8 cellular contexts compared by ENCODE assay signal in genomic region chr9:131530546-131530929, GRCh38. TPM values are rescaled to one million over a fixed set of nuclear protein-coding genes. Genes with fewer than 3 reads are reported as not detected.
DNase-seq lines count a peak whose midpoint lies in the region; ATAC-seq and TF ChIP-seq lines count a peak whose summit lies in the region.

No MANE protein-coding gene starts in this region.

- H3K56ac ChIP-seq in H9 (ENCODE audit: insufficient read length, low read depth, low read length): no peak overlapping the region

- H3K4me3 Mint-ChIP-seq in activated CD8-positive, alpha-beta memory T cell treated with anti-CD3 and anti-CD28 coated beads, Interleukin-2, amount 10 ng/mL, durations not matched to agents 7 days and 5 days: peak overlapping the region; percentile 77
- peak overlapping the region; percentile 87 to 89 for H3K4me3 Mint-ChIP-seq in H9
- peak overlapping the region; percentile 79 for H3K4me3 Mint-ChIP-seq in stimulated activated memory B cell treated with anti-CD40 and anti-IgM and Interleukin-4, amounts not matched to agents 10 μg/mL and 1 μg/mL and 100 μg/mL, for 72 hours

- no peak overlapping the region for H3K27ac ChIP-seq in H9 (ENCODE audit: insufficient read length, low read depth, low read length)

- no peak overlapping the region for H3T11ph ChIP-seq in H9 (ENCODE audit: low read length)

- no peak overlapping the region for H2BK12ac ChIP-seq in H9 (ENCODE audit: insufficient read length, low read depth, low read length)

- H4K5ac ChIP-seq in H9 (ENCODE audit: insufficient read length, low read depth, low read length): no peak overlapping the region

- no peak overlapping the region for H2BK15ac ChIP-seq in H9 (ENCODE audit: low read depth, low read length)

- H3K4ac ChIP-seq in H9 (ENCODE audit: low read depth, low read length): no peak overlapping the region

- H2AFZ ChIP-seq in H9 (ENCODE audit: low read length): no peak overlapping the region

- no peak overlapping the region for H2BK20ac ChIP-seq in H9 (ENCODE audit: low read depth, low read length, poor library complexity, severe bottlenecking)

- H3K18ac ChIP-seq in H9 (ENCODE audit: insufficient read length, low read depth, low read length): no peak overlapping the region

- H3K4me2 ChIP-seq in H9 (ENCODE audit: insufficient read depth, insufficient read length, low read length): peak overlapping the region; percentile 82

- H2BK5ac ChIP-seq in H9 (ENCODE audit: insufficient read length, low read length): no peak overlapping the region

- DNase-seq in activated CD8-positive, alpha-beta memory T cell treated with anti-CD3 and anti-CD28 coated beads, Interleukin-2, amount 10 ng/mL, durations not matched to agents 7 days and 5 days: no peak
- no peak for DNase-seq in activated CD8-positive, alpha-beta memory T cell treated with anti-CD3 and anti-CD28 coated beads, Interleukin-2, amount 50 U/mL, for 4 hours
- no peak for DNase-seq in H9
- DNase-seq in NCI-H1092 (lab: John Stamatoyannopoulos, UW): peak; percentile 29
- DNase-seq in astrocyte of the cerebellum (ENCODE audit: low read depth): no peak
- peak; percentile 77 for DNase-seq in islet precursor cell
- DNase-seq in NCI-H226: no peak

- H3K27me3 Mint-ChIP-seq in activated CD8-positive, alpha-beta memory T cell treated with anti-CD3 and anti-CD28 coated beads, Interleukin-2, amount 10 ng/mL, durations not matched to agents 7 days and 5 days: no peaks in the 10 kb centered on the region
- no peaks in the 10 kb centered on the region; the same call in 1 of the 2 replicates for H3K27me3 Mint-ChIP-seq in H9 (ENCODE audit: low read depth)
- H3K27me3 Mint-ChIP-seq in stimulated activated memory B cell treated with anti-CD40 and anti-IgM and Interleukin-4, amounts not matched to agents 10 μg/mL and 1 μg/mL and 100 μg/mL, for 72 hours: no peaks in the 10 kb centered on the region

- H3K9me3 ChIP-seq in H9 (ENCODE audit: control insufficient read depth, low read depth, low read length): no peaks in the 10 kb centered on the region

- H4K8ac ChIP-seq in H9 (replicated peaks; ENCODE audit: insufficient read length, low read depth, low read length): no peak overlapping the region

- H2AK5ac ChIP-seq in H9 (ENCODE audit: insufficient read length, low read length): no peak overlapping the region

- H4K20me1 ChIP-seq in H9 (ENCODE audit: control insufficient read depth, insufficient read depth, insufficient read length): no peaks in the 10 kb centered on the region

- H3K23me2 ChIP-seq in H9 (ENCODE audit: insufficient read length, low read depth, low read length, poor library complexity, severe bottlenecking): peaks cover 6% of the 10 kb centered on the region

- peaks cover 21% of the 10 kb centered on the region for H3K36me3 Mint-ChIP-seq in activated CD8-positive, alpha-beta memory T cell treated with anti-CD3 and anti-CD28 coated beads, Interleukin-2, amount 10 ng/mL, durations not matched to agents 7 days and 5 days
- peaks cover 20 to 43% (median 39%) of the 10 kb centered on the region in 3 experiments for H3K36me3 Mint-ChIP-seq in H9 (ENCODE audit: insufficient read depth in 1 of 3, low read depth in 3 of 3)
- peaks cover 26% of the 10 kb centered on the region for H3K36me3 Mint-ChIP-seq in stimulated activated memory B cell treated with anti-CD40 and anti-IgM and Interleukin-4, amounts not matched to agents 10 μg/mL and 1 μg/mL and 100 μg/mL, for 72 hours

- H3K27ac Mint-ChIP-seq in activated CD8-positive, alpha-beta memory T cell treated with anti-CD3 and anti-CD28 coated beads, Interleukin-2, amount 10 ng/mL, durations not matched to agents 7 days and 5 days: peak overlapping the region; percentile 65
- peak overlapping the region in 1 of 3 experiments; percentile 81; a peak in 2 of 7 replicates for H3K27ac Mint-ChIP-seq in H9
- H3K27ac Mint-ChIP-seq in stimulated activated memory B cell treated with anti-CD40 and anti-IgM and Interleukin-4, amounts not matched to agents 10 μg/mL and 1 μg/mL and 100 μg/mL, for 72 hours: peak overlapping the region; percentile 62

- H3K4me3 ChIP-seq in astrocyte of the cerebellum (ENCODE audit: low read depth, low read length): peak overlapping the region; percentile 72

- no peaks in the 10 kb centered on the region for H3K9me3 Mint-ChIP-seq in activated CD8-positive, alpha-beta memory T cell treated with anti-CD3 and anti-CD28 coated beads, Interleukin-2, amount 10 ng/mL, durations not matched to agents 7 days and 5 days (ENCODE audit: low read depth)
- no peaks in the 10 kb centered on the region; a peak in 1 of 5 replicates for H3K9me3 Mint-ChIP-seq in H9
- no peaks in the 10 kb centered on the region for H3K9me3 Mint-ChIP-seq in stimulated activated memory B cell treated with anti-CD40 and anti-IgM and Interleukin-4, amounts not matched to agents 10 μg/mL and 1 μg/mL and 100 μg/mL, for 72 hours

- no peak; the same call in 2 of the 3 replicates for TF ChIP-seq CTCF in H9 (conservative IDR thresholded peaks at IDR 0.05)
- TF ChIP-seq CTCF in astrocyte of the cerebellum (IDR thresholded peaks at IDR 0.05; ENCODE audit: low read depth, low read length, missing control alignments): peak; percentile 35

- peak overlapping the region; percentile 80 for H3K9ac ChIP-seq in H9 (ENCODE audit: extremely low read depth, insufficient read length, low read length)

- whole genome bisulfite sequencing in H9 (ENCODE audit: extremely low coverage, insufficient read length, low lambda C conversion rate): no CpG with 5 or more reads among the region's 31 CpGs

- CTCF ChIA-PET in activated CD8-positive, alpha-beta memory T cell treated with anti-CD3 and anti-CD28 coated beads, Interleukin-2, amount 10 ng/mL, durations not matched to agents 7 days and 5 days (lab: Charles Lee): no interaction called here

- H3K4me1 ChIP-seq in H9 (ENCODE audit: insufficient read depth, low read length): no peaks in the 10 kb centered on the region; the same call in 1 of the 2 replicates

- peaks cover 21% of the 10 kb centered on the region for H3K4me1 Mint-ChIP-seq in activated CD8-positive, alpha-beta memory T cell treated with anti-CD3 and anti-CD28 coated beads, Interleukin-2, amount 10 ng/mL, durations not matched to agents 7 days and 5 days
- H3K4me1 Mint-ChIP-seq in H9: peaks cover 0 to 12% of the 10 kb centered on the region in 2 experiments; a peak in 2 of 4 replicates
- H3K4me1 Mint-ChIP-seq in stimulated activated memory B cell treated with anti-CD40 and anti-IgM and Interleukin-4, amounts not matched to agents 10 μg/mL and 1 μg/mL and 100 μg/mL, for 72 hours: peaks cover 20% of the 10 kb centered on the region

- no peak overlapping the region for H2BK120ac ChIP-seq in H9 (ENCODE audit: low read depth, low read length, poor library complexity, severe bottlenecking)

- peak overlapping the region; percentile 45; the same call in 1 of the 2 replicates for H3K14ac ChIP-seq in H9 (ENCODE audit: insufficient read depth, low read length)

- in situ Hi-C loops in astrocyte of the cerebellum (cut with HindIII; ENCODE audit: low sequenced_read_pairs): no loop called here

- no peaks in the 10 kb centered on the region for H3K27me3 ChIP-seq in H9 (ENCODE audit: insufficient read depth, low read length)

- H4K91ac ChIP-seq in H9 (ENCODE audit: insufficient read length, low read depth, low read length): no peak overlapping the region

- no peaks in the 10 kb centered on the region for H3K79me1 ChIP-seq in H9 (ENCODE audit: insufficient read depth, low read depth, low read length, poor library complexity, severe bottlenecking)

- no peak overlapping the region for H3K23ac ChIP-seq in H9 (ENCODE audit: insufficient read length, low read depth, low read length)

- peak; percentile 31 for ATAC-seq in activated CD8-positive, alpha-beta memory T cell treated with anti-CD3 and anti-CD28 coated beads, Interleukin-2, amount 10 ng/mL, durations not matched to agents 7 days and 5 days
- peak; percentile 9 for ATAC-seq in stimulated activated memory B cell treated with anti-CD40 and anti-IgM and Interleukin-4, amounts not matched to agents 10 μg/mL and 1 μg/mL and 100 μg/mL, for 72 hours

- H3K79me2 ChIP-seq in H9 (ENCODE audit: insufficient read depth, low read length): no peaks in the 10 kb centered on the region; the same call in 1 of the 2 replicates

RNA-seq across cellular contexts. Expression of gene UCK1, which starts 0.5 kb away (rescaled TPM):
- total RNA-seq in activated CD8-positive, alpha-beta memory T cell treated with anti-CD3 and anti-CD28 coated beads, Interleukin-2, amount 10 ng/mL, durations not matched to agents 7 days and 5 days: 10 to 100 TPM; 26.1 to 29.6 TPM
- 51.2 and 54.2 TPM in 2 replicates for total RNA-seq in H9 (2021)

RNA-seq across cellular contexts. Expression of gene PRRT1B, which starts 14.8 kb away (rescaled TPM):
- not detected for total RNA-seq in activated CD8-positive, alpha-beta memory T cell treated with anti-CD3 and anti-CD28 coated beads, Interleukin-2, amount 10 ng/mL, durations not matched to agents 7 days and 5 days
- 0.72 and 1.0 TPM in 2 replicates for total RNA-seq in H9 (2021)

RNA-seq across cellular contexts. Expression of gene POMT1, which starts 27.8 kb away (rescaled TPM):
- total RNA-seq in activated CD8-positive, alpha-beta memory T cell treated with anti-CD3 and anti-CD28 coated beads, Interleukin-2, amount 10 ng/mL, durations not matched to agents 7 days and 5 days: 10 to 100 TPM; 41.5 to 53.7 TPM
- total RNA-seq in H9 (2021): 34.0 and 34.1 TPM in 2 replicates

Comparison
In these comparisons a context has a peak if more than half of its experiments do, and no peak if none do; other contexts are left out.
1. DNase-seq: peak in NCI-H1092 (single experiment) and islet precursor cell (single experiment); none in activated CD8-positive, alpha-beta memory T cell treated with anti-CD3 and anti-CD28 coated beads, Interleukin-2, amount 10 ng/mL, durations not matched to agents 7 days and 5 days (single experiment), activated CD8-positive, alpha-beta memory T cell treated with anti-CD3 and anti-CD28 coated beads, Interleukin-2, amount 50 U/mL, for 4 hours (single experiment), H9 (single experiment), astrocyte of the cerebellum (single experiment) and NCI-H226 (single experiment).
2. Peak in every context shown above with its lines, with median percentiles within 50 percentile points of each other: H3K4me3 Mint-ChIP-seq.